Comparison of ENCODE assay signal across 26 cellular contexts in the genomic region with DNA sequence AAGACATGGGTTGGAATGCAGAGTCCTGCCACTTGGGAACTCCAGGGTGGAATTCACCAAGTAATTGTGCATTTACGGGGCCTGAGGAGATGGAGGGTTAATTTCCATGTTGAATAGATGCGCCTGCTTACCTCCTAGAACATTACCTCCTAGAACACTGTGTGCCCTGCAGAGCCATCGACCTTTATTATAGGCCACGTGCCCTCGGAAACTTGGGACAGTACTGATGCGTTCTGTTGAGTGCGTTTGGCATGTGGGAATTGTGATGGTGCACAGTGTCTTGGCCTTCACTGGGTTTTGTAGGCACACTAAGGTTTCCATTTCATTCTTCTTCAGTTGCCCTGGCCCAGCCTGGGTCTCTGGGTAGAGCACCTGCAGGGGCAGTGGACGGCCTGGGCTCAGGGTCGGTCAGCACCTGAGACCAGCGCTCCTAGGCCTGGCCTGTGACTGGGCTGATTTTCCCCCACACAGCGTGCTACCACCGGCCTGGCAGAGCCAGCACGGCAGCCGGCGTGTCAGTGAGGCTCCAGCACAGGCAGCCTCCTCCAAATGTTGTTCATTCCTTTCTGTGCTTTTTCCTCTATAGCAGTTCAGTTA. TPM values are rescaled to one million over a fixed set of nuclear protein-coding genes. Genes with fewer than 3 reads are reported as not detected.
DNase-seq lines count a peak whose midpoint lies in the region; ATAC-seq, FAIRE-seq and TF ChIP-seq lines count a peak whose summit lies in the region.
"Had no signal": no experiment of that assay in that cellular context is flagged by ENCODE, and none has a peak within 500 bp of the region (broad histone marks: within the 10 kb centered on the region; RNA-seq: fewer than 3 reads in every experiment).

No MANE protein-coding gene starts in this region.

- CTCF ChIA-PET in RWPE1 (lab: Yijun Ruan, JAX) = interaction anchor here (0.5 kb wide), 1 partner anchor 141 kb away, joined by 4 read pairs; no protein-coding TSS in a partner anchor

- H3K27me3 Mint-ChIP-seq in immature natural killer cell (ENCODE audit: low read depth in 3 of 3) = peaks cover 0 to 3% (median 3%) of the 10 kb centered on the region in 3 donors

- H3K4me1 ChIP-seq in heart left ventricle = peaks cover 0 to 62% (median 31%) of the 10 kb centered on the region in 12 donors
- H3K4me1 ChIP-seq in kidney (ENCODE audit: control insufficient read depth in 1 of 2, insufficient read depth in 1 of 2, low read depth in 1 of 2, low read length in 2 of 2) = no peaks in the 10 kb centered on the region
- H3K4me1 ChIP-seq in spleen = peaks cover 0 to 6% (median 0%) of the 10 kb centered on the region in 6 donors
- H3K4me1 ChIP-seq in left lung = peaks cover 2 to 4% of the 10 kb centered on the region in 2 donors
- H3K4me1 ChIP-seq: HAP-1, SJSA1 had no signal

- TF ChIP-seq POLR2A in heart left ventricle (IDR thresholded peaks at IDR 0.05) (no peak), spleen (IDR thresholded peaks at IDR 0.05) (no peak)

- 51 to 68% (median 64%) methylated on average over 13 to 15 of the region's 15 CpGs for WGBS in heart left ventricle, 4 donors
- 95 to 97% (median 97%) methylated on average over 14 to 15 of the region's 15 CpGs for WGBS in spleen, 5 donors

- no peak for FAIRE-seq in kidney (lab: Jason Lieb, UNC)
- FAIRE-seq: D721Med, GM12878, HTR-8/SVneo, K562, RCC 7860 had no signal

- H3K36me3 Mint-ChIP-seq in immature natural killer cell = peaks cover 28 to 44% (median 33%) of the 10 kb centered on the region in 3 donors

- ATAC-seq in heart left ventricle (peak in 3 of 4 donors; percentile 31 to 62 (median 47)), left lung (no peak)
- ATAC-seq: GM12878, K562 had no signal

- no peak for TF ChIP-seq CTCF in RWPE1 (conservative IDR thresholded peaks at IDR 0.05; ENCODE audit: low read depth)
- no peak for TF ChIP-seq CTCF in heart left ventricle (IDR thresholded peaks at IDR 0.05)
- TF ChIP-seq CTCF in kidney (IDR thresholded peaks at IDR 0.05; ENCODE audit: borderline replicate concordance, extremely low read depth, insufficient read depth) = no peak
- TF ChIP-seq CTCF in spleen (IDR thresholded peaks at IDR 0.05 in 8 of 11, conservative IDR thresholded peaks at IDR 0.05 in 3 of 11) = no peak
- no peak for TF ChIP-seq CTCF in left lung (IDR thresholded peaks at IDR 0.05)

- intact Hi-C loops in heart left ventricle (cut with DNase I) = no loop called here
- intact Hi-C loops in kidney (cut with DNase I) = no loop called here
- intact Hi-C loops in spleen (cut with DNase I; ENCODE audit: low total_unique reads) = no loop called here
- intact Hi-C loops in left lung (cut with DNase I) = no loop called here

- peaks cover 0 to 5% of the 10 kb centered on the region in 2 donors for H3K4me1 Mint-ChIP-seq in immature natural killer cell

- H3K9me3 Mint-ChIP-seq in immature natural killer cell = no peaks in the 10 kb centered on the region
- H3K9me3 Mint-ChIP-seq: HFFc6 had no signal

- H3K4me3 ChIP-seq in heart left ventricle = no peak overlapping the region
- no peak overlapping the region for H3K4me3 ChIP-seq in kidney (ENCODE audit: low read length in 2 of 2)
- no peak overlapping the region for H3K4me3 ChIP-seq in spleen
- no peak overlapping the region for H3K4me3 ChIP-seq in left lung
- H3K4me3 ChIP-seq: GM12878, HAP-1, K562, MG63, SJSA1 had no signal

- no peaks in the 10 kb centered on the region for H3K27me3 ChIP-seq in heart left ventricle
- H3K27me3 ChIP-seq in spleen (replicated peaks in 1 of 7) = no peaks in the 10 kb centered on the region
- no peaks in the 10 kb centered on the region for H3K27me3 ChIP-seq in left lung
- H3K27me3 ChIP-seq: MG63, SJSA1 had no signal

- no peak for DNase-seq in RWPE1 (ENCODE audit: low spot score)
- peak in 2 of 5 donors; percentile 57 to 79 for DNase-seq in heart left ventricle
- peak; percentile 42 for DNase-seq in kidney
- peak; percentile 45 for DNase-seq in spleen
- no peak for DNase-seq in immature natural killer cell
- no peak for DNase-seq in left lung
- no peak for DNase-seq in activated CD8-positive, alpha-beta memory T cell treated with anti-CD3 and anti-CD28 coated beads, Interleukin-2, amount 50 U/mL, for 48 hours
- DNase-seq: DMS53, GDM1, GOT3, HFFc6, MG63, NCI-H1105 treated with DMSO at 0.1 percent for 48 hours, NCI-H146, NCI-H1930, NCI-H2107, NCI-H446, NCI-H524 treated with DMSO at 0.1 percent for 48 hours, NCI-H774 had no signal

- H3K9me3 ChIP-seq in heart left ventricle (no peaks in the 10 kb centered on the region), kidney (ENCODE audit: control insufficient read depth in 1 of 2, low read length in 2 of 2) (no peaks in the 10 kb centered on the region), spleen (no peaks in the 10 kb centered on the region), left lung (no peaks in the 10 kb centered on the region)
- H3K9me3 ChIP-seq: HAP-1, MG63, SJSA1 had no signal

- H3K36me3 ChIP-seq in heart left ventricle (peaks cover 4 to 100% (median 98%) of the 10 kb centered on the region in 9 donors), kidney (ENCODE audit: control insufficient read depth in 1 of 2, insufficient read depth in 2 of 2, low read length in 2 of 2) (peaks cover 50 to 75% of the 10 kb centered on the region in 2 donors), spleen (peaks cover 13 to 100% (median 100%) of the 10 kb centered on the region in 6 donors), left lung (peaks cover 0 to 100% of the 10 kb centered on the region in 2 donors)

- H3K9ac ChIP-seq in kidney (ENCODE audit: low read length in 2 of 2) = no peak overlapping the region

- no peak overlapping the region for H3K27ac Mint-ChIP-seq in immature natural killer cell
- H3K27ac Mint-ChIP-seq: HFFc6 had no signal

- POLR2A ChIA-PET in RWPE1 (lab: Yijun Ruan, JAX; ENCODE audit: low non-redundant PET) = no interaction called here

- no peak overlapping the region for H3K4me3 Mint-ChIP-seq in immature natural killer cell
- H3K4me3 Mint-ChIP-seq: HFFc6 had no signal

- peak overlapping the region; percentile 12; the same call in 1 of the 2 replicates for H3K27ac ChIP-seq in RWPE1
- peak overlapping the region; percentile 73 to 94 (median 88) for H3K27ac ChIP-seq in heart left ventricle
- no peak overlapping the region for H3K27ac ChIP-seq in kidney (ENCODE audit: low read depth in 2 of 2, low read length in 2 of 2)
- no peak overlapping the region for H3K27ac ChIP-seq in spleen
- no peak overlapping the region for H3K27ac ChIP-seq in left lung
- H3K27ac ChIP-seq: SJSA1 had no signal

RNA-seq across cellular contexts. Expression of a gene that starts 12.7 kb away (rescaled TPM):
- total RNA-seq in heart left ventricle = 10 to 100 TPM; 24.3 to 43.7 (median 32.5) TPM
- 10 to 100 TPM; 47.8 to 48.7 TPM for polyA plus RNA-seq in heart left ventricle
- total RNA-seq in kidney = 40.5 TPM
- polyA plus RNA-seq in kidney (ENCODE audit: insufficient read depth, low read depth, low replicate concordance) = 41.1 TPM
- 10 to 100 TPM; 43.1 to 59.6 (median 49.8) TPM for total RNA-seq in spleen
- polyA plus RNA-seq in spleen = 10 to 100 TPM; 23.7 to 32.4 (median 25.0) TPM
- polyA plus RNA-seq in immature natural killer cell = 10 to 100 TPM; 12.3 to 18.5 (median 16.8) TPM
- total RNA-seq in left lung = 10 to 100 TPM; 34.1 to 35.8 TPM

RNA-seq across cellular contexts. Expression of a gene that starts 51.5 kb away (rescaled TPM):
- total RNA-seq in heart left ventricle = 1 to 10 TPM in 2 of 9 donors, under 1 TPM in 6, not detected in 1; 0.21 to 6.9 (median 0.64) TPM
- under 1 TPM; 0.19 to 0.62 TPM for polyA plus RNA-seq in heart left ventricle
- 0.94 TPM for total RNA-seq in kidney
- polyA plus RNA-seq in kidney (ENCODE audit: insufficient read depth, low read depth, low replicate concordance) = 0.41 TPM
- 1 to 10 TPM; 1.3 to 5.2 (median 3.2) TPM for total RNA-seq in spleen
- 1 to 10 TPM; 1.3 to 4.9 (median 2.8) TPM for polyA plus RNA-seq in spleen
- under 1 TPM in 2 of 3 donors, not detected in 1; 0.50 to 0.71 TPM for polyA plus RNA-seq in immature natural killer cell
- total RNA-seq in left lung = 1 to 10 TPM; 1.5 to 6.4 TPM

Comparison
In these comparisons a context has a peak if more than half of its experiments do, and no peak if none do; other contexts are left out.
1. DNase-seq: peak in kidney (single experiment) and spleen (single experiment); none in RWPE1 (single experiment), immature natural killer cell (0 of 3), left lung (0 of 2) and activated CD8-positive, alpha-beta memory T cell treated with anti-CD3 and anti-CD28 coated beads, Interleukin-2, amount 50 U/mL, for 48 hours (single experiment).
2. H3K27ac ChIP-seq: peak in RWPE1 (single experiment) and heart left ventricle (12 of 12); none in kidney (0 of 2), spleen (0 of 8) and left lung (0 of 2).